In the genomic region with DNA sequence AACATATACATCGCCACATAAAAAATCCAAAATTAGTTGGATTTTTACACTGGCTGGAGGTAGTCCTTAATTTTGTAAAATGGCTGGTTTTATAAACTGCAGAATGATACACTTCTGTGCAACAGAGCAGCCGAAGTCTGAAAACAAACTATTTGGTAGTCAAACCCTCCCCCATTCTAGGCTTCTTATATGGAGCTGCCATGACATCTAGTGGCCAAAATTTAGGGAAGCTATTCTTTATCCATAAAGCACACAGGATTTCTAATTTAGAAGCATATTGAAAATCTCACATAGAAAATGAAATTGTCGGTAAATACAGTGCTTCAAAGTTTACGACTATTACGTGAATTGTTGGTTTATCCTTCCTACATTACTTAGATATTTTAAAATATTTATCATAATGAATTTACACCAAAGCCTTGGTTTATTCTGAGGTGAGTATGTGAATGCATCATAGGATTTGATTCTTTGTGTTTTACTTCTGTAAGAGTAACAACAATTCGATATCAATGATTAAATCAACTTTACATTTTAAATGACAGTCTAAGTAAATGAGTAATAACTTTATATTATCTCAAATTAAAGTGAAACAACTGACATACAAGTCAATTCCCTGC, we compare ENCODE assay signal across 9 cellular contexts.
DNase-seq lines count a peak whose midpoint lies in the region; ATAC-seq and TF ChIP-seq lines count a peak whose summit lies in the region.
"Had no signal": no experiment of that assay in that cellular context is flagged by ENCODE, and none has a peak within 500 bp of the region (broad histone marks: within the 10 kb centered on the region; RNA-seq: fewer than 3 reads in every experiment).

No MANE protein-coding gene starts in this region.

- H3K27me3 ChIP-seq in brain microvascular endothelial cell (replicated peaks) (peaks cover 8% of the 10 kb centered on the region), left lung (peaks cover 0 to 27% of the 10 kb centered on the region in 2 donors)

- intact Hi-C loops in left lung (cut with DNase I), result no loop called here

- no peak overlapping the region for H3K27ac ChIP-seq in brain microvascular endothelial cell
- no peak overlapping the region for H3K27ac ChIP-seq in left lung
- H3K27ac ChIP-seq: neutrophil had no signal

- no peaks in the 10 kb centered on the region for H3K4me1 ChIP-seq in left lung

- TF ChIP-seq CTCF in GM10248 (IDR thresholded peaks at IDR 0.05; ENCODE audit: control extremely low read depth, extremely low read depth, low read depth, missing control alignments) (peak; percentile 56), brain microvascular endothelial cell (IDR thresholded peaks at IDR 0.05; ENCODE audit: low read depth, low read length, missing control alignments) (peak; percentile 67), left lung (IDR thresholded peaks at IDR 0.05) (peak; percentile 35 to 38)

- ATAC-seq in HG02642 (IDR thresholded peaks at IDR 0.05; ENCODE audit: poor library complexity, unreplicated experiment) (peak; percentile 84), left lung (peak; percentile 80), HG02840 (IDR thresholded peaks at IDR 0.05; ENCODE audit: low FRiP score, unreplicated experiment) (no peak)

- in situ Hi-C loops in ACHN (cut with HindIII; ENCODE audit: low pct_ligation_motif_present, low pct_unique_long_range_greater_than_20kb, low sequenced_read_pairs), result no loop called here
- in situ Hi-C loops in brain microvascular endothelial cell (cut with HindIII; ENCODE audit: low pct_ligation_motif_present, low sequenced_read_pairs), result no loop called here

- no peaks in the 10 kb centered on the region for H3K9me3 ChIP-seq in left lung
- H3K9me3 ChIP-seq: neutrophil had no signal

- H3K4me3 ChIP-seq in brain microvascular endothelial cell (ENCODE audit: low read depth, low read length), result no peak overlapping the region
- H3K4me3 ChIP-seq in left lung, result no peak overlapping the region

- POLR2A ChIA-PET in GM10248 (lab: Yijun Ruan, JAX), result no interaction called here

- no peaks in the 10 kb centered on the region for H3K36me3 ChIP-seq in brain microvascular endothelial cell (replicated peaks)
- H3K36me3 ChIP-seq in left lung, result no peaks in the 10 kb centered on the region
- H3K36me3 ChIP-seq: neutrophil had no signal

- DNase-seq in ACHN (peak; percentile 56), GM10248 (ENCODE audit: extremely low spot score) (peak; percentile 50), NCI-H187 treated with DMSO at 0.1 percent for 48 hours (lab: John Stamatoyannopoulos, UW) (peak; percentile 1), brain microvascular endothelial cell (peak; percentile 32), left lung (no peak), occipital lobe (lab: John Stamatoyannopoulos, UW) (no peak)

- CTCF ChIA-PET in GM10248 (lab: Yijun Ruan, JAX), result interaction anchor here (0.6 to 5.2 kb wide), 27 partner anchors 8 to 1512 kb away, joined by 3 to 49 read pairs (median 4); no protein-coding TSS in a partner anchor

Comparison
In these comparisons a context has a peak if more than half of its experiments do, and no peak if none do; other contexts are left out.
1. DNase-seq: peak in ACHN (single experiment), GM10248 (single experiment), NCI-H187 treated with DMSO at 0.1 percent for 48 hours (single experiment) and brain microvascular endothelial cell (single experiment); none in left lung (0 of 2) and occipital lobe (single experiment).
2. Peak in every context shown above with its lines, with median percentiles within 50 percentile points of each other: CTCF ChIP-seq.